Comparison of ENCODE assay signal across 8 cellular contexts in the genomic region with DNA sequence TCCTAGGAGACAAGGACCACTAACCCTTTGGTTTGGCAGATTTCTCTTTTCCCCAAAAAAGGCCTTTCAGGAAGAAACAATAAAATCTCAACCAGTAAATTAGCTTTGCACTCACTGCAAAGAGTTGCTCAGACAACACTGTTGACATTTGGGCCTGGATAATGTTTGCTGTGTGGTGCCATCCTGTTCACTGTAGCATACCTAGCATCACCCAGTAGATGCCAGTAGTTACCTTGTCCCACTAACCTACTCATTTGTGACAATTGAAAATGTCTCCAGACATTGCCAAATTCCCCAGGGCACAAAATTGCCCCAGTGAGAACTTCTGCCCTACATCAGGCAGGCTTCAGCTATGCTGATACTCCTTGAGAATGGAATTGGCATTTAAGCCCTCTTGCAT.
"Had no signal": no experiment of that assay in that cellular context is flagged by ENCODE, and none has a peak within 500 bp of the region (broad histone marks: within the 10 kb centered on the region; RNA-seq: fewer than 3 reads in every experiment).

No MANE protein-coding gene starts in this region.

- DNase-seq: GDM1, GF-D8 had no signal

- ATAC-seq: GM12878 had no signal

- H3K4me3 ChIP-seq: GM12878 had no signal

- FAIRE-seq: G401.6, GM12878, GM12891, GM12892, GM18507, GM19239 had no signal
